12 cellular contexts compared by ENCODE assay signal in the genomic region with DNA sequence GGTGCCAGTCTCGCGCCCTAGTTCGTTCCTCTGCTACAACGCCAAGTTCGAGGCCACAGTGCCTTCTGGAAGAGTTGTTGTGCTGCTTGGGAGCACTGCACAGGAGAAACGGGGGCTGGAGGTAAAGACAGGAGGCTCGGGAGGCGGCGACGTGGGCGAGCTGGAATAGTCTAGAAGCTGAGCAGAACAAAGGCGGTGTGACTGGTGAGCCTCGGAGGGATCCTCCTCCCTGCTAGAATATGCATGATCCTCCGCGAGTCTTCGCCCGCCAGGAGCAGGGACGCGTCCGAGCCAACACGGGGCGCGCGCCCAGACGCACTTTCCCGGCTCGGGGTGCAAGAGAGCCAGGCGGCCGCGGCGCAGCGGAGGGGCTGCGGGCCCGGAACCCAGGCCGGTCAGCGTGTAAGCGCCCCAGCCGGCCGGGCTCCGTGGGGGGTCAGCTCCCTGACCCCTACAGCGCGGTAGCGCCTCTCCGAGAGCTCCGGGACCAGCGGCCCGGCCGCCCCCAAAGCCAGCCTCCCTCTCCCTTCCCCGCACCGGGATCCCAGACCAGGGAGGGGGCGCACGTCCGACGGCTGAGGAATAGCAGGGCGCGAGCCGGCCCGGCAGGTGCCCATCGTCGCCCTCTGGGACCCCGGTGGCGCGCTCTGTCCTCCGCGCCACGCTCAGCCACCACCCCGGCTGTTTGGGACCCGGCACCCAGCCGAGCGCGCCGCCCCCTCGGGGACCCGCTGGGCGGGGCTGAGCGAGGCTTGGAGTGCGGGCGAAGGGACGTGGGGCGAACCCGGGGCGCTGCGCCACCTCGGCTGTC.
DNase-seq lines count a peak whose midpoint lies in the region; ATAC-seq, FAIRE-seq and TF ChIP-seq lines count a peak whose summit lies in the region.
"Had no signal": no experiment of that assay in that cellular context is flagged by ENCODE, and none has a peak within 500 bp of the region (broad histone marks: within the 10 kb centered on the region; RNA-seq: fewer than 3 reads in every experiment).

No MANE protein-coding gene starts in this region.

- BruUV-seq in MCF 10A (replicated peaks; lab: Mats Ljungman, UMichigan) = no TSS peak

- no peaks in the 10 kb centered on the region for H3K9me3 Mint-ChIP-seq in MCF 10A (ENCODE audit: unreplicated experiment)

- POLR2A ChIA-PET in MCF 10A (lab: Yijun Ruan, JAX) = no interaction called here

- H3K4me2 ChIP-seq in GM23248 (ENCODE audit: unreplicated experiment) = no peak overlapping the region

- no peaks in the 10 kb centered on the region for H3K4me1 Mint-ChIP-seq in MCF 10A (ENCODE audit: insufficient read depth, unreplicated experiment)

- TF ChIP-seq CTCF in MCF 10A (IDR thresholded peaks at IDR 0.05; ENCODE audit: unreplicated experiment) = no peak

- FAIRE-seq in GM12891 (lab: Jason Lieb, UNC) = no peak

- H3K9me3 ChIP-seq in GM23248 (ENCODE audit: low read depth) (no peaks in the 10 kb centered on the region), iPS-18a (ENCODE audit: control insufficient read depth, low read depth, low read length) (no peaks in the 10 kb centered on the region)
- H3K9me3 ChIP-seq: right lobe of liver had no signal

- H3K27me3 ChIP-seq in GM23248 (replicated peaks; ENCODE audit: insufficient read depth) (peaks cover 42% of the 10 kb centered on the region), iPS-18a (ENCODE audit: control insufficient read depth, insufficient read depth, low read length) (peaks cover 41% of the 10 kb centered on the region), rectal smooth muscle tissue (ENCODE audit: control insufficient read depth, insufficient read depth, low read length) (peaks cover 6% of the 10 kb centered on the region)

- peaks cover 36% of the 10 kb centered on the region for H3K27me3 Mint-ChIP-seq in MCF 10A (ENCODE audit: insufficient read depth, unreplicated experiment)

- peak; percentile 7 for DNase-seq in GM23248
- DNase-seq in MCF 10A (ENCODE audit: unreplicated experiment) = no peak
- no peak for DNase-seq in SK-N-DZ (ENCODE audit: low spot score)
- DNase-seq in GM12891 (ENCODE audit: insufficient read length, low spot score) = no peak
- no peak for DNase-seq in NCI-H2081 treated with DMSO at 0.1 percent for 48 hours (lab: John Stamatoyannopoulos, UW)
- DNase-seq: activated gamma-delta T cell treated with Interleukin-2 at 50 U/mL for 16 hours; NCI-H187 treated with DMSO at 0.1 percent for 48 hours; right lobe of liver; stimulated activated naive CD4-positive, alpha-beta T cell treated with Interleukin-2 at 50 U/mL for 16 hours had no signal

- no peaks in the 10 kb centered on the region for H4K20me1 ChIP-seq in GM23248 (ENCODE audit: insufficient read depth)

- H3K36me3 ChIP-seq in GM23248 (ENCODE audit: low read depth) = no peaks in the 10 kb centered on the region
- no peaks in the 10 kb centered on the region for H3K36me3 ChIP-seq in iPS-18a (ENCODE audit: control insufficient read depth, low read depth, low read length)
- H3K36me3 ChIP-seq in rectal smooth muscle tissue (ENCODE audit: control insufficient read depth, insufficient read depth, low read length) = no peaks in the 10 kb centered on the region
- H3K36me3 ChIP-seq: right lobe of liver had no signal

- no peaks in the 10 kb centered on the region for H3K79me2 ChIP-seq in GM23248 (ENCODE audit: insufficient read depth)

- intact Hi-C loops in MCF 10A (cut with micrococcal nuclease) = no loop called here

- no peak overlapping the region for H3K27ac Mint-ChIP-seq in MCF 10A (ENCODE audit: low read depth, unreplicated experiment)

- H3K9ac ChIP-seq in GM23248 = no peak overlapping the region
- H3K9ac ChIP-seq in iPS-18a (ENCODE audit: low read length) = peak overlapping the region; percentile 18
- H3K9ac ChIP-seq in rectal smooth muscle tissue (ENCODE audit: low read length) = no peak overlapping the region

- ATAC-seq in HG03460 (IDR thresholded peaks at IDR 0.05; ENCODE audit: unreplicated experiment) = no peak

- 9% methylated on average over 70 to 84 of the region's 84 CpGs for WGBS in GM23248 (ENCODE audit: low coverage in 1 of 2, low lambda C conversion rate in 2 of 2, missing lambda C conversion rate in 2 of 2), 2 experiments

- no peak overlapping the region for H2AFZ ChIP-seq in GM23248

- peak overlapping the region; percentile 63 for H3K4me3 Mint-ChIP-seq in MCF 10A (ENCODE audit: unreplicated experiment)

- H3K4me3 ChIP-seq in GM23248 = no peak overlapping the region
- H3K4me3 ChIP-seq in iPS-18a (ENCODE audit: low read length) = peak overlapping the region; percentile 62
- H3K4me3 ChIP-seq in rectal smooth muscle tissue (ENCODE audit: low read length) = peak overlapping the region; percentile 41
- H3K4me3 ChIP-seq: right lobe of liver had no signal

- no peak for TF ChIP-seq POLR2A in GM12891 (IDR thresholded peaks at IDR 0.05; ENCODE audit: low read depth, low read length)

- H3K27ac ChIP-seq in GM23248 (no peak overlapping the region), iPS-18a (ENCODE audit: low read length) (no peak overlapping the region), rectal smooth muscle tissue (ENCODE audit: low read depth, low read length) (no peak overlapping the region)
- H3K27ac ChIP-seq: right lobe of liver had no signal

- H3K9me2 ChIP-seq in GM23248 (ENCODE audit: insufficient read depth) = no peaks in the 10 kb centered on the region

- CTCF ChIA-PET in MCF 10A (lab: Yijun Ruan, JAX) = interaction anchor here (0.7 kb wide), 1 partner anchor 645 kb away, joined by 3 read pairs; no protein-coding TSS in a partner anchor

- no peaks in the 10 kb centered on the region for H3K4me1 ChIP-seq in GM23248 (ENCODE audit: insufficient read depth)
- peaks cover 3% of the 10 kb centered on the region for H3K4me1 ChIP-seq in iPS-18a (ENCODE audit: control insufficient read depth, low read depth, low read length)
- H3K4me1 ChIP-seq in rectal smooth muscle tissue (ENCODE audit: control insufficient read depth, insufficient read depth, low read length) = no peaks in the 10 kb centered on the region
- H3K4me1 ChIP-seq: right lobe of liver had no signal

- in situ Hi-C loops in GM23248 (cut with MboI) = no loop called here

- no peaks in the 10 kb centered on the region for H3F3A ChIP-seq in GM23248 (ENCODE audit: insufficient read depth)

- no peaks in the 10 kb centered on the region for H3K36me3 Mint-ChIP-seq in MCF 10A (ENCODE audit: insufficient read depth, unreplicated experiment)

TF ChIP-seq in GM12891, 5 proteins besides CTCF, POLR2A, EP300 and RAD21:
- TF ChIP-seq PAX5 (IDR thresholded peaks at IDR 0.05; ENCODE audit: insufficient read depth, low read length, severe bottlenecking) = no peak
- TF ChIP-seq TAF1 (IDR thresholded peaks at IDR 0.05; ENCODE audit: low read depth, low read length) = no peak
- TF ChIP-seq SPI1 (IDR thresholded peaks at IDR 0.05; ENCODE audit: low read depth, low read length) = no peak
- no peak for TF ChIP-seq POLR2AphosphoS5 (IDR thresholded peaks at IDR 0.05; ENCODE audit: low read depth, low read length)
- TF ChIP-seq POU2F2 (IDR thresholded peaks at IDR 0.05; ENCODE audit: low read depth, low read length) = no peak
